ENCODE assay signal across 30 cellular contexts in genomic region chr20:57456116-57456515, GRCh38.
"Had no signal": no experiment of that assay in that cellular context is flagged by ENCODE, and none has a peak within 500 bp of the region (broad histone marks: within the 10 kb centered on the region; RNA-seq: fewer than 3 reads in every experiment).

No MANE protein-coding gene starts in this region.

- H3K27ac ChIP-seq: brain microvascular endothelial cell, coronary artery, dorsolateral prefrontal cortex, foreskin keratinocyte, WERI-Rb-1 had no signal

- H3K4me1 ChIP-seq: foreskin keratinocyte had no signal

- H3K36me3 ChIP-seq: brain microvascular endothelial cell, gastrocnemius medialis, heart left ventricle, WERI-Rb-1 had no signal

- FAIRE-seq: astrocyte, bronchial epithelial cell had no signal

- ATAC-seq: activated CD4-positive, alpha-beta T cell treated with anti-CD3 and anti-CD28 coated beads for 36 hours; activated CD8-positive, alpha-beta memory T cell treated with anti-CD3 and anti-CD28 coated beads, Interleukin-2, amount 10 ng/mL, durations not matched to agents 7 days and 5 days; activated CD8-positive, alpha-beta T cell treated with anti-CD3 and anti-CD28 coated beads, Interleukin-2, amount 10 ng/mL, durations not matched to agents 7 days and 5 days; esophagus mucosa; foreskin keratinocyte; gastrocnemius medialis; heart left ventricle; T-helper 17 cell had no signal

- H3K4me3 ChIP-seq: coronary artery, dorsolateral prefrontal cortex, gastrocnemius medialis, heart left ventricle had no signal

- H3K9me3 ChIP-seq: gastrocnemius medialis had no signal

- DNase-seq: activated CD4-positive, alpha-beta memory T cell treated with anti-CD3 and anti-CD28 coated beads for 36 hours; activated CD4-positive, alpha-beta T cell treated with anti-CD3 and anti-CD28 coated beads for 36 hours; activated CD4-positive, alpha-beta T cell treated with anti-CD3 and anti-CD28 coated beads, Interleukin-2, amount 10 ng/mL, durations not matched to agents 24 days and 14 days; activated CD4-positive, CD25-positive, alpha-beta regulatory T cell; activated CD4-positive, CD25-positive, alpha-beta regulatory T cell treated with anti-CD3 and anti-CD28 coated beads, Interleukin-2, amount 50 U/mL, for 72 hours; activated CD8-positive, alpha-beta memory T cell treated with anti-CD3 and anti-CD28 coated beads, Interleukin-2, amount 10 ng/mL, durations not matched to agents 7 days and 5 days; activated CD8-positive, alpha-beta memory T cell treated with anti-CD3 and anti-CD28 coated beads, Interleukin-2, amount 50 U/mL, for 4 hours; activated CD8-positive, alpha-beta T cell treated with anti-CD3 and anti-CD28 coated beads, Interleukin-2, amount 10 ng/mL, durations not matched to agents 7 days and 5 days; activated effector memory CD4-positive, alpha-beta T cell treated with anti-CD3 and anti-CD28 coated beads, Interleukin-2, amount 50 U/mL, for 16 hours; activated naive CD4-positive, alpha-beta T cell treated with anti-CD3 and anti-CD28 coated beads for 36 hours; activated T-cell treated with anti-CD3 and anti-CD28 coated beads, Interleukin-2, amount 50 U/mL, for 1 hour; activated T-cell treated with anti-CD3 and anti-CD28 coated beads, Interleukin-2, amount 50 U/mL, for 48 hours; amniotic stem cell; anterior cingulate cortex; brain microvascular endothelial cell; dorsolateral prefrontal cortex; effector memory CD4-positive, alpha-beta T cell; endodermal cell; foreskin keratinocyte; gastrocnemius medialis; glutamatergic neuron; heart left ventricle; T-helper 1 cell; T-helper 17 cell; T1000; WERI-Rb-1 had no signal

- H3K27me3 ChIP-seq: brain microvascular endothelial cell, gastrocnemius medialis, heart left ventricle had no signal
